1 cellular context compared by ENCODE assay signal in the genomic region with DNA sequence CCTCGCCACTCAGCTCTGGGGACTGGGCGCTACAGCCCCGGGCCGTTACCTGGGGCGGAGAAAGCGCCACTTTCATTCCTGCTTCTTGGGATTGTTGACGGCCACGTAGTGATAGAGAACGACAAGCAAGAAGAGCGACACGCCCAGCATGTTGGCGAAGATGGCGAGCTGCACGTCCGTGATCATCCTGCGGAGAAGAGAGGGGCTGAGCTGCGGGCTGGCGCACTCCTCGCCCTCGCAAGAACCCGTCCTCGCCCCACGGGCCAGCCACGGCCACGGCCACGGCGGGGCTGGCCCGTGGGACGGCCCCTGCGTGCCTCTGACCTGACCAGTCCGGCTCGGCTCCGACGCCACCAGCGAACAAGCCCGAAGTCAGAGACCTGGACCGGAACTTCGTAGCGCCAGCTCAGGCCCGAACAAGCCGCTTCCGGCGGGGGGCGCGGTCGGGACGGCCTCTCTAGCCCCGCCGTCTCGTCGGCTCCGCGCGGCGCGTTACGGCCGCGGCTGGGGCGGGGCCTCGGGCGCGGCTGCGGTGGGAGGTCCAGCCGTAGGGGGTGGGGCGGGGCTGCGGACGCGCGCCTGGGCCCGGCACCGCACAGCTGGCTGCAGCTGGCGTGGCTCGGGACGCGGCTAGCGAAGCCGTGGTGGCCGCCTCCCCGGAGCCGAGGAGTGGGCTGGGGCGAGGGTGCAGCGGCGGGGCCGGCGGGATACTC.
TF ChIP-seq lines count a peak whose summit lies in the region.

OST4 (minus strand) TSS at position 378 of the 713 bp plus-strand sequence.

TF ChIP-seq in HepG2, 621 proteins besides CTCF, POLR2A, EP300 and RAD21 (continued from another document and continues in another):
- TF ChIP-seq, protein P1, sequence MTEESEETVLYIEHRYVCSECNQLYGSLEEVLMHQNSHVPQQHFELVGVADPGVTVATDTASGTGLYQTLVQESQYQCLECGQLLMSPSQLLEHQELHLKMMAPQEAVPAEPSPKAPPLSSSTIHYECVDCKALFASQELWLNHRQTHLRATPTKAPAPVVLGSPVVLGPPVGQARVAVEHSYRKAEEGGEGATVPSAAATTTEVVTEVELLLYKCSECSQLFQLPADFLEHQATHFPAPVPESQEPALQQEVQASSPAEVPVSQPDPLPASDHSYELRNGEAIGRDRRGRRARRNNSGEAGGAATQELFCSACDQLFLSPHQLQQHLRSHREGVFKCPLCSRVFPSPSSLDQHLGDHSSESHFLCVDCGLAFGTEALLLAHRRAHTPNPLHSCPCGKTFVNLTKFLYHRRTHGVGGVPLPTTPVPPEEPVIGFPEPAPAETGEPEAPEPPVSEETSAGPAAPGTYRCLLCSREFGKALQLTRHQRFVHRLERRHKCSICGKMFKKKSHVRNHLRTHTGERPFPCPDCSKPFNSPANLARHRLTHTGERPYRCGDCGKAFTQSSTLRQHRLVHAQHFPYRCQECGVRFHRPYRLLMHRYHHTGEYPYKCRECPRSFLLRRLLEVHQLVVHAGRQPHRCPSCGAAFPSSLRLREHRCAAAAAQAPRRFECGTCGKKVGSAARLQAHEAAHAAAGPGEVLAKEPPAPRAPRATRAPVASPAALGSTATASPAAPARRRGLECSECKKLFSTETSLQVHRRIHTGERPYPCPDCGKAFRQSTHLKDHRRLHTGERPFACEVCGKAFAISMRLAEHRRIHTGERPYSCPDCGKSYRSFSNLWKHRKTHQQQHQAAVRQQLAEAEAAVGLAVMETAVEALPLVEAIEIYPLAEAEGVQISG (CRISPR knock-in tag; IDR thresholded peaks at IDR 0.05), result peak; percentile 100
- TF ChIP-seq ZNF234 (CRISPR knock-in tag; conservative IDR thresholded peaks at IDR 0.05), result no peak
- peak; percentile 93 for TF ChIP-seq KLF12 (CRISPR knock-in tag; IDR thresholded peaks at IDR 0.05; ENCODE audit: borderline replicate concordance)
- no peak for TF ChIP-seq ZNF543 (CRISPR knock-in tag; IDR thresholded peaks at IDR 0.05)
- TF ChIP-seq SAFB2 (CRISPR knock-in tag; IDR thresholded peaks at IDR 0.05; ENCODE audit: borderline replicate concordance, low read depth), result peak; percentile 83; the same call in 1 of the 2 replicates
- TF ChIP-seq MEIS1 (CRISPR knock-in tag; IDR thresholded peaks at IDR 0.05; ENCODE audit: borderline replicate concordance), result no peak; the same call in 1 of the 2 replicates
- TF ChIP-seq ZNF780A (CRISPR knock-in tag; IDR thresholded peaks at IDR 0.05), result no peak
- TF ChIP-seq KAT8 (CRISPR knock-in tag; IDR thresholded peaks at IDR 0.05), result peak; percentile 93
- TF ChIP-seq ZC3H13 (CRISPR knock-in tag; IDR thresholded peaks at IDR 0.05), result no peak; the same call in 1 of the 2 replicates
- peak; percentile 46; the same call in 1 of the 2 replicates for TF ChIP-seq SIX4 (CRISPR knock-in tag; IDR thresholded peaks at IDR 0.05)
- TF ChIP-seq HNRNPK (IDR thresholded peaks at IDR 0.05; ENCODE audit: low read depth, low read length, poor library complexity, severe bottlenecking), result peak; percentile 84
- TF ChIP-seq ELF4 (CRISPR knock-in tag; IDR thresholded peaks at IDR 0.05; ENCODE audit: borderline replicate concordance), result no peak
- TF ChIP-seq ZNF749 (CRISPR knock-in tag; IDR thresholded peaks at IDR 0.05; ENCODE audit: borderline replicate concordance), result 0 out of 2 replicates have a peak, but pooled peaks have one; percentile 39
- TF ChIP-seq, protein P2, sequence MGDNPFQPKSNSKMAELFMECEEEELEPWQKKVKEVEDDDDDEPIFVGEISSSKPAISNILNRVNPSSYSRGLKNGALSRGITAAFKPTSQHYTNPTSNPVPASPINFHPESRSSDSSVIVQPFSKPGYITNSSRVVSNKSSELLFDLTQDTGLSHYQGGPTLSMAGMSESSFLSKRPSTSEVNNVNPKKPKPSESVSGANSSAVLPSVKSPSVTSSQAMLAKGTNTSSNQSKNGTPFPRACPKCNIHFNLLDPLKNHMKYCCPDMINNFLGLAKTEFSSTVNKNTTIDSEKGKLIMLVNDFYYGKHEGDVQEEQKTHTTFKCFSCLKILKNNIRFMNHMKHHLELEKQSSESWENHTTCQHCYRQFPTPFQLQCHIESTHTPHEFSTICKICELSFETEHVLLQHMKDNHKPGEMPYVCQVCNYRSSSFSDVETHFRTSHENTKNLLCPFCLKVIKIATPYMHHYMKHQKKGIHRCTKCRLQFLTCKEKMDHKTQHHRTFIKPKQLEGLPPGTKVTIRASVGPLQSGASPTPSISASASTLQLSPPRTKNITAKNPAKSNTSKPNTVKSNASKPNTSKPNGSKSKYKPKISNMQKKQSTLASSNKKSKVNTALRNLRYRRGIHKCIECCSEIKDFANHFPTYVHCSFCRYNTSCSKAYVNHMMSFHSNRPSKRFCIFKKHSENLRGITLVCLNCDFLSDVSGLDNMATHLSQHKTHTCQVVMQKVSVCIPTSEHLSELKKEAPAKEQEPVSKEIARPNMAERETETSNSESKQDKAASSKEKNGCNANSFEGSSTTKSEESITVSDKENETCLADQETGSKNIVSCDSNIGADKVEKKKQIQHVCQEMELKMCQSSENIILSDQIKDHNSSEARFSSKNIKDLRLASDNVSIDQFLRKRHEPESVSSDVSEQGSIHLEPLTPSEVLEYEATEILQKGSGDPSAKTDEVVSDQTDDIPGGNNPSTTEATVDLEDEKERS (CRISPR knock-in tag; IDR thresholded peaks at IDR 0.05), result 0 out of 2 replicates have a peak, but pooled peaks have one; percentile 34
- no peak for TF ChIP-seq ATM (IDR thresholded peaks at IDR 0.05; ENCODE audit: borderline replicate concordance)
- no peak; the same call in 1 of the 2 replicates for TF ChIP-seq GLI4 (CRISPR knock-in tag; IDR thresholded peaks at IDR 0.05; ENCODE audit: borderline replicate concordance)
- TF ChIP-seq ZNF274 (CRISPR knock-in tag; IDR thresholded peaks at IDR 0.05), result 0 out of 2 replicates have a peak, but pooled peaks have one; percentile 17
- no peak; the same call in 1 of the 2 replicates for TF ChIP-seq ZNF329 (CRISPR knock-in tag; IDR thresholded peaks at IDR 0.05; ENCODE audit: low read depth)
- peak; percentile 59 for TF ChIP-seq HOXA5 (CRISPR knock-in tag; IDR thresholded peaks at IDR 0.05)
- no peak for TF ChIP-seq FUBP1 (CRISPR knock-in tag; IDR thresholded peaks at IDR 0.05; ENCODE audit: borderline replicate concordance)
- no peak for TF ChIP-seq ZNF225 (CRISPR knock-in tag; IDR thresholded peaks at IDR 0.05)
- TF ChIP-seq, protein P3, sequence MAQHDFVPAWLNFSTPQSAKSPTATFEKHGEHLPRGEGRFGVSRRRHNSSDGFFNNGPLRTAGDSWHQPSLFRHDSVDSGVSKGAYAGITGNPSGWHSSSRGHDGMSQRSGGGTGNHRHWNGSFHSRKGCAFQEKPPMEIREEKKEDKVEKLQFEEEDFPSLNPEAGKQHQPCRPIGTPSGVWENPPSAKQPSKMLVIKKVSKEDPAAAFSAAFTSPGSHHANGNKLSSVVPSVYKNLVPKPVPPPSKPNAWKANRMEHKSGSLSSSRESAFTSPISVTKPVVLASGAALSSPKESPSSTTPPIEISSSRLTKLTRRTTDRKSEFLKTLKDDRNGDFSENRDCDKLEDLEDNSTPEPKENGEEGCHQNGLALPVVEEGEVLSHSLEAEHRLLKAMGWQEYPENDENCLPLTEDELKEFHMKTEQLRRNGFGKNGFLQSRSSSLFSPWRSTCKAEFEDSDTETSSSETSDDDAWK (CRISPR knock-in tag; IDR thresholded peaks at IDR 0.05), result no peak
- TF ChIP-seq CCAR2 (optimal IDR thresholded peaks at IDR 0.05; ENCODE audit: low read depth, low read length), result peak; percentile 67
- TF ChIP-seq RFX3 (CRISPR knock-in tag; IDR thresholded peaks at IDR 0.05), result no peak
- TF ChIP-seq JUND (CRISPR knock-in tag; IDR thresholded peaks at IDR 0.05), result no peak
- TF ChIP-seq, protein P4, sequence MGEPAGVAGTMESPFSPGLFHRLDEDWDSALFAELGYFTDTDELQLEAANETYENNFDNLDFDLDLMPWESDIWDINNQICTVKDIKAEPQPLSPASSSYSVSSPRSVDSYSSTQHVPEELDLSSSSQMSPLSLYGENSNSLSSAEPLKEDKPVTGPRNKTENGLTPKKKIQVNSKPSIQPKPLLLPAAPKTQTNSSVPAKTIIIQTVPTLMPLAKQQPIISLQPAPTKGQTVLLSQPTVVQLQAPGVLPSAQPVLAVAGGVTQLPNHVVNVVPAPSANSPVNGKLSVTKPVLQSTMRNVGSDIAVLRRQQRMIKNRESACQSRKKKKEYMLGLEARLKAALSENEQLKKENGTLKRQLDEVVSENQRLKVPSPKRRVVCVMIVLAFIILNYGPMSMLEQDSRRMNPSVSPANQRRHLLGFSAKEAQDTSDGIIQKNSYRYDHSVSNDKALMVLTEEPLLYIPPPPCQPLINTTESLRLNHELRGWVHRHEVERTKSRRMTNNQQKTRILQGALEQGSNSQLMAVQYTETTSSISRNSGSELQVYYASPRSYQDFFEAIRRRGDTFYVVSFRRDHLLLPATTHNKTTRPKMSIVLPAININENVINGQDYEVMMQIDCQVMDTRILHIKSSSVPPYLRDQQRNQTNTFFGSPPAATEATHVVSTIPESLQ (CRISPR knock-in tag; conservative IDR thresholded peaks at IDR 0.05), result no peak; the same call in 1 of the 2 replicates
- TF ChIP-seq POLR2AphosphoS2 (IDR thresholded peaks at IDR 0.05; ENCODE audit: low read depth, low read length), result no peak
- TF ChIP-seq HIVEP1 (CRISPR knock-in tag; IDR thresholded peaks at IDR 0.05), result no peak; the same call in 1 of the 2 replicates
- no peak for TF ChIP-seq TAF15 (IDR thresholded peaks at IDR 0.05; ENCODE audit: low read depth, low read length, poor library complexity, severe bottlenecking)
- no peak for TF ChIP-seq ZNF615 (CRISPR knock-in tag; IDR thresholded peaks at IDR 0.05; ENCODE audit: borderline replicate concordance)
- TF ChIP-seq ZNF883 (CRISPR knock-in tag; IDR thresholded peaks at IDR 0.05; ENCODE audit: not compliant biosample characterization), result peak; percentile 74
- TF ChIP-seq ZNF766 (CRISPR knock-in tag; IDR thresholded peaks at IDR 0.05; ENCODE audit: borderline replicate concordance), result no peak
- TF ChIP-seq IRF1 (CRISPR knock-in tag; IDR thresholded peaks at IDR 0.05; ENCODE audit: low read depth), result no peak
- no peak for TF ChIP-seq ZFP90 (CRISPR knock-in tag; IDR thresholded peaks at IDR 0.05; ENCODE audit: borderline replicate concordance)
- TF ChIP-seq HDAC1 (CRISPR knock-in tag; IDR thresholded peaks at IDR 0.05), result peak; percentile 92
- TF ChIP-seq ZNF496 (CRISPR knock-in tag; IDR thresholded peaks at IDR 0.05; ENCODE audit: insufficient replicate concordance), result no peak
- TF ChIP-seq PHF21A (CRISPR knock-in tag; IDR thresholded peaks at IDR 0.05), result no peak; the same call in 1 of the 2 replicates
- peak; percentile 35; the same call in 1 of the 2 replicates for TF ChIP-seq ZNF430 (CRISPR knock-in tag; IDR thresholded peaks at IDR 0.05)
- peak; percentile 90 for TF ChIP-seq PHF20 (CRISPR knock-in tag; IDR thresholded peaks at IDR 0.05)
- TF ChIP-seq KLF9 (CRISPR knock-in tag; IDR thresholded peaks at IDR 0.05; ENCODE audit: low read depth), result peak; percentile 90; the same call in 1 of the 2 replicates
- no peak for TF ChIP-seq NR3C1 (CRISPR knock-in tag; IDR thresholded peaks at IDR 0.05)
- 0 out of 2 replicates have a peak, but pooled peaks have one; percentile 18 for TF ChIP-seq ZNF160 (CRISPR knock-in tag; IDR thresholded peaks at IDR 0.05)
- TF ChIP-seq, protein P5, sequence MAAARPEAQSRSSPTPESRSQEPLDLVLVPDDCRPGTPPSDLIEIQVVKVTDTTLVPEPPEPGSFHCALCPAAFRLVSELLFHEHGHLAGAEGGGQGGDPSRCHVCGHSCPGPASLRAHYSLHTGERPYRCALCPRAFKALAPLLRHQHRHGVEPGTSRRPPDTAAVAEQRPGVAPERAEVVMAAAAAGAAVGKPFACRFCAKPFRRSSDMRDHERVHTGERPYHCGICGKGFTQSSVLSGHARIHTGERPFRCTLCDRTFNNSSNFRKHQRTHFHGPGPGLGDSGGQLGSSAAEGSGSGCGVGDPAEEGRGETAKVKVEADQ (CRISPR knock-in tag; IDR thresholded peaks at IDR 0.05; ENCODE audit: borderline replicate concordance), result no peak; the same call in 1 of the 2 replicates
- peak; percentile 79; the same call in 1 of the 2 replicates for TF ChIP-seq GMEB2 (CRISPR knock-in tag; IDR thresholded peaks at IDR 0.05; ENCODE audit: low read depth)
- no peak for TF ChIP-seq SP1 (IDR thresholded peaks at IDR 0.05)
- peak; percentile 58 for TF ChIP-seq SP1 (CRISPR knock-in tag; IDR thresholded peaks at IDR 0.05)
- TF ChIP-seq MXD3 (CRISPR knock-in tag; IDR thresholded peaks at IDR 0.05), result no peak; the same call in none of the 2 replicates
